8 cellular contexts compared by ENCODE assay signal in the genomic region with DNA sequence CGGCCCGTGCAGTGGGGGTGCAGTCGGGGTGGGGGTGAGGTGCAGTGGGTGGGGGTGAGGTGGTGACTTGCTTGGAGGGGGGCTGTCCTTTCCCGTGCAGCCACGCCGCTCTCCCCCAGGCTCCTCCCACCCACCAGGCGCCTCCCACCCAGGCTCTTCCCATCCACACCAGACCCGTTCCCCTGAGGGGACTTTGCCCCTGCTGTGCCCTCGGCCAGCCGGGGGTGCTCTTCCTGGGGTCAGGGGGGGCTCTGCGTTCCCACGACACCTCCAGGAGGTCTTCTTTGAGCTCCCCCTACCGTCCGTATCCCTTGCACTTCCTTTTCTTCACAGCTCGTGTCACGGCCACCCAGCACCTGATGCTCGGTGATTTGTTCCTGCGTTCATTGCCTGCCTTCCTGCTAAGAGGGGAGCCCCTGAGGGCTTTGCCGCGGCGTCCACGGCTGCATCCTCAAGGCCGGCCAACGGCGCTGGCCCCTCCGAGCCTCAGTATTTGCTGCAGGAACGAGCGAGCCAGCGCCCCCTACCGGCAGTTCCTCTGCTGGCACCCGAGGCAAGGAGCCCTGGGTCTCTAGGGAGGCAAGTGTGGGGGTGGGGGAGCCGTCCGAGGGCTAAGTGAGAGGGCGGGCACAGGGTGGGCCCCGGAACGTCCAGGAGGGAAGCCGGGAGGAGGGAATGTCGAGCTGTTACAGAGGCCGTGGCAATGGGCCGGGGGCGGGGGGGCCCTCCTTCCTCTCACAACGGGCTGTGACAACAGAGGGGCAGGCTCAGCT. TPM values are rescaled to one million over a fixed set of nuclear protein-coding genes. Genes with fewer than 3 reads are reported as not detected.
A peak's percentile ranks its signal among the peaks of the same experiment; 100 is the strongest.
DNase-seq lines count a peak whose midpoint lies in the region; ATAC-seq, FAIRE-seq and TF ChIP-seq lines count a peak whose summit lies in the region.

No MANE protein-coding gene starts in this region.

- peak overlapping the region; percentile 38; the same call in 2 of the 3 replicates for H3K27ac ChIP-seq in K562 (ENCODE audit: extremely low read depth, low read depth, low read length)
- no peak overlapping the region for H3K27ac ChIP-seq in iPS-18a (ENCODE audit: low read length)
- H3K27ac ChIP-seq in skeletal muscle tissue (ENCODE audit: low read depth, low read length): no peak overlapping the region

- peak; percentile 95 for ATAC-seq in K562
- no peak for ATAC-seq in GM19455 (IDR thresholded peaks at IDR 0.05; ENCODE audit: unreplicated experiment)
- no peak for ATAC-seq in GM18909 (IDR thresholded peaks at IDR 0.05; ENCODE audit: poor library complexity, unreplicated experiment)

- H3K36me3 ChIP-seq in K562 (ENCODE audit: control insufficient read depth, insufficient read depth, low read length): no peaks in the 10 kb centered on the region
- no peaks in the 10 kb centered on the region for H3K36me3 ChIP-seq in iPS-18a (ENCODE audit: control insufficient read depth, low read depth, low read length)
- H3K36me3 ChIP-seq in skeletal muscle tissue (ENCODE audit: control insufficient read depth in 3 of 3, insufficient read depth in 3 of 3, low read length in 3 of 3): no peaks in the 10 kb centered on the region

- H3K4me1 ChIP-seq in K562 (replicated peaks in 1 of 2; ENCODE audit: control insufficient read depth in 2 of 2, insufficient read depth in 2 of 2, low read length in 2 of 2) (peaks cover 18 to 34% of the 10 kb centered on the region in 2 experiments), iPS-18a (ENCODE audit: control insufficient read depth, low read depth, low read length) (peaks cover 4% of the 10 kb centered on the region), skeletal muscle tissue (ENCODE audit: control insufficient read depth in 3 of 3, insufficient read depth in 3 of 3, low read length in 3 of 3) (peaks cover 0 to 5% (median 5%) of the 10 kb centered on the region in 3 donors)

- CTCF ChIA-PET in K562 (lab: Yijun Ruan, JAX; ENCODE audit: low intra/inter-chr PET ratio): interaction anchor here (0.6 to 1.1 kb wide), 6 partner anchors 8 to 303 kb away, joined by 3 to 5 read pairs (median 3); no protein-coding TSS in a partner anchor

- H3K9ac ChIP-seq in K562 (ENCODE audit: insufficient read depth in 1 of 2, low read depth in 2 of 2, low read length in 2 of 2) (peak overlapping the region; percentile 53 to 90), iPS-18a (ENCODE audit: low read length) (no peak overlapping the region), skeletal muscle tissue (ENCODE audit: low read depth in 1 of 3, low read length in 3 of 3) (peak overlapping the region in 1 of 3 donors; percentile 50)

- peak; percentile 89 for FAIRE-seq in K562 (lab: Jason Lieb, UNC)

- no peaks in the 10 kb centered on the region for H3K9me1 ChIP-seq in K562 (ENCODE audit: control insufficient read depth, insufficient read depth, low read length)

- TF ChIP-seq CTCF in K562 (IDR thresholded peaks at IDR 0.05 in 2 of 3, conservative IDR thresholded peaks at IDR 0.05 in 1 of 3; ENCODE audit: insufficient read depth in 2 of 3, low read depth in 1 of 3, low read length in 3 of 3): peak; percentile 82 to 98 (median 95)

- WGBS in K562 (ENCODE audit: insufficient coverage, low coverage, missing lambda C conversion rate): 0% methylated on average over 30 of the region's 42 CpGs

- in situ Hi-C loops in K562 (cut with MboI): no loop called here

- H4K20me1 ChIP-seq in K562 (replicated peaks; ENCODE audit: control insufficient read depth, insufficient read depth, low read length): peaks cover 8% of the 10 kb centered on the region

- TF ChIP-seq POLR2A in K562 (conservative IDR thresholded peaks at IDR 0.05): no peak; the same call in 1 of the 2 replicates

- H3K4me2 ChIP-seq in K562 (ENCODE audit: insufficient read depth, low read length): peak overlapping the region; percentile 89

- TF ChIP-seq RAD21 in K562 (CRISPR knock-in tag; conservative IDR thresholded peaks at IDR 0.05 in 1 of 2, IDR thresholded peaks at IDR 0.05 in 1 of 2): peak; percentile 19 to 57; a peak in 2 of 4 replicates

- no peak for TF ChIP-seq EP300 in K562 (IDR thresholded peaks at IDR 0.05; ENCODE audit: low read length)

- H3K4me3 ChIP-seq in K562 (peak overlapping the region; percentile 54), iPS-18a (ENCODE audit: low read length) (peak overlapping the region; percentile 75), skeletal muscle tissue (ENCODE audit: low read length in 3 of 3) (peak overlapping the region; percentile 63 to 69 (median 65))

- DNase-seq in GDM1 (lab: John Stamatoyannopoulos, UW) (peak; percentile 58), MV-4-11 (lab: John Stamatoyannopoulos, UW) (peak; percentile 68), UCSD-AML1 (lab: John Stamatoyannopoulos, UW; ENCODE audit: unreplicated experiment) (peak; percentile 81), K562 (ENCODE audit: extremely low read depth in 1 of 4, low spot score in 3 of 4) (peak; percentile 91 to 93 (median 92))

- BruUV-seq in K562 (replicated peaks; lab: Mats Ljungman, UMichigan): no TSS peak

- H3K27me3 ChIP-seq in K562 (ENCODE audit: control insufficient read depth in 2 of 2, insufficient read depth in 2 of 2, low read length in 2 of 2) (peaks cover 0 to 13% of the 10 kb centered on the region in 2 experiments; a peak in 2 of 5 replicates), iPS-18a (ENCODE audit: control insufficient read depth, insufficient read depth, low read length) (peaks cover 23% of the 10 kb centered on the region), skeletal muscle tissue (ENCODE audit: control insufficient read depth in 3 of 3, insufficient read depth in 3 of 3, low read length in 3 of 3) (peaks cover 56 to 71% (median 65%) of the 10 kb centered on the region in 3 donors)

- H3K79me2 ChIP-seq in K562 (ENCODE audit: control insufficient read depth, insufficient read depth, low read length): no peaks in the 10 kb centered on the region

- intact Hi-C loops in K562 (cut with micrococcal nuclease): loop anchor here (1.0 kb wide), 1 partner anchor 19 kb away; no protein-coding TSS in a partner anchor

- POLR2A ChIA-PET in K562 (lab: Yijun Ruan, JAX): interaction anchor here (0.6 to 1.6 kb wide), 4 partner anchors 16 to 321 kb away, joined by 3 to 6 read pairs (median 4); no protein-coding TSS in a partner anchor

- no peaks in the 10 kb centered on the region for H3K9me3 ChIP-seq in K562 (replicated peaks; ENCODE audit: control insufficient read depth, insufficient read depth, low read depth, low read length)
- H3K9me3 ChIP-seq in iPS-18a (ENCODE audit: control insufficient read depth, low read depth, low read length): no peaks in the 10 kb centered on the region
- H3K9me3 ChIP-seq in skeletal muscle tissue (ENCODE audit: control insufficient read depth in 3 of 3, low read length in 3 of 3): no peaks in the 10 kb centered on the region

- H2AFZ ChIP-seq in K562 (ENCODE audit: low read depth, low read length): peak overlapping the region; percentile 98

RNA-seq across cellular contexts. Expression of a gene that starts 11.8 kb away (rescaled TPM):
- total RNA-seq in K562 (2011; cell fraction: chromatin; rRNA removed; ENCODE audit: low replicate concordance): 1.8 and 10.9 TPM in 2 replicates
- total RNA-seq in K562 (2011; cell fraction: nucleolus; rRNA removed): 7.1 and 16.3 TPM in 2 replicates
- total RNA-seq in K562 (2011; cell fraction: nucleoplasm; rRNA removed): 5.1 and 6.8 TPM in 2 replicates
- total RNA-seq in K562 (2014; rRNA removed) (2.9 TPM in 2 replicates), K562 (2014; rRNA removed; fragmentation: Illumina TruSeq; extraction: Trizol) (0.10 and 0.18 TPM in 2 replicates), K562 (2015; rRNA removed; fragmentation: Illumina TruSeq; extraction: Trizol) (1.1 TPM in 2 replicates), K562 (2021) (9.5 and 9.6 TPM in 2 replicates), skeletal muscle tissue (5.2 TPM)
- polyA plus RNA-seq in K562 (2011; rRNA removed) (3.0 and 4.0 TPM in 2 replicates), K562 (2014; fragmentation: Illumina TruSeq; extraction: Trizol) (0.21 and 2.7 TPM in 2 replicates), K562 (2014; fragmentation: Nextera tagmentation; extraction: Ambion mirVana) (not detected), K562 (2014; rRNA removed) (2.0 and 3.1 TPM in 2 replicates)
- 3.9 and 17.2 TPM in 2 replicates for polyA plus RNA-seq in K562 (2011; cell fraction: cytosol; rRNA removed)
- 2.5 and 6.6 TPM in 2 replicates for polyA plus RNA-seq in K562 (2011; cell fraction: nucleus; rRNA removed)
- 4.6 and 8.7 TPM in 2 replicates for polyA plus RNA-seq in K562 (2012)
- polyA minus RNA-seq in K562 (2011; rRNA and poly(A)+ RNA removed): 1.5 and 2.8 TPM in 2 replicates
- polyA minus RNA-seq in K562 (2011; cell fraction: cytosol; rRNA and poly(A)+ RNA removed): 15.2 and 16.2 TPM in 2 replicates
- polyA minus RNA-seq in K562 (2011; cell fraction: nucleus; rRNA and poly(A)+ RNA removed): 1.9 and 2.2 TPM in 2 replicates

RNA-seq across cellular contexts. Expression of a gene that starts 42.7 kb away (rescaled TPM):
- not detected in 2 replicates for total RNA-seq in K562 (2011; cell fraction: chromatin; rRNA removed; ENCODE audit: low replicate concordance)
- total RNA-seq in K562 (2011; cell fraction: nucleolus; rRNA removed): not detected in 2 replicates
- not detected in 2 replicates for total RNA-seq in K562 (2011; cell fraction: nucleoplasm; rRNA removed)
- total RNA-seq in K562 (2014; rRNA removed) (not detected in 2 replicates), K562 (2014; rRNA removed; fragmentation: Illumina TruSeq; extraction: Trizol) (not detected in 2 replicates), K562 (2015; rRNA removed; fragmentation: Illumina TruSeq; extraction: Trizol) (not detected in 2 replicates), K562 (2021) (not detected in 2 replicates), skeletal muscle tissue (not detected)
- polyA plus RNA-seq in K562 (2011; rRNA removed) (not detected in 2 replicates), K562 (2014; fragmentation: Illumina TruSeq; extraction: Trizol) (not detected in 2 replicates), K562 (2014; fragmentation: Nextera tagmentation; extraction: Ambion mirVana) (not detected), K562 (2014; rRNA removed) (not detected in 2 replicates)
- not detected in 2 replicates for polyA plus RNA-seq in K562 (2011; cell fraction: cytosol; rRNA removed)
- polyA plus RNA-seq in K562 (2011; cell fraction: nucleus; rRNA removed): not detected in 2 replicates
- 0.39 and 0.40 TPM in 2 replicates for polyA plus RNA-seq in K562 (2012)
- polyA minus RNA-seq in K562 (2011; rRNA and poly(A)+ RNA removed): not detected in 2 replicates
- polyA minus RNA-seq in K562 (2011; cell fraction: cytosol; rRNA and poly(A)+ RNA removed): not detected in 2 replicates
- not detected in 2 replicates for polyA minus RNA-seq in K562 (2011; cell fraction: nucleus; rRNA and poly(A)+ RNA removed)

RNA-seq across cellular contexts. Expression of a gene that starts 45.4 kb away (rescaled TPM):
- total RNA-seq in K562 (2011; cell fraction: chromatin; rRNA removed; ENCODE audit: low replicate concordance): 2.5 TPM in 1 of 2 replicates, not detected in the other
- total RNA-seq in K562 (2011; cell fraction: nucleolus; rRNA removed): 1.2 and 1.8 TPM in 2 replicates
- 3.2 and 4.7 TPM in 2 replicates for total RNA-seq in K562 (2011; cell fraction: nucleoplasm; rRNA removed)
- total RNA-seq in K562 (2014; rRNA removed) (12.0 and 15.5 TPM in 2 replicates), K562 (2014; rRNA removed; fragmentation: Illumina TruSeq; extraction: Trizol) (0.55 and 0.61 TPM in 2 replicates), K562 (2015; rRNA removed; fragmentation: Illumina TruSeq; extraction: Trizol) (3.1 and 4.5 TPM in 2 replicates), K562 (2021) (13.6 and 17.8 TPM in 2 replicates), skeletal muscle tissue (13.0 TPM)
- polyA plus RNA-seq in K562 (2011; rRNA removed) (3.3 and 3.8 TPM in 2 replicates), K562 (2014; fragmentation: Illumina TruSeq; extraction: Trizol) (1.3 and 3.3 TPM in 2 replicates), K562 (2014; fragmentation: Nextera tagmentation; extraction: Ambion mirVana) (under 1 TPM; 0.06 to 0.95 TPM), K562 (2014; rRNA removed) (12.5 and 14.4 TPM in 2 replicates)
- polyA plus RNA-seq in K562 (2011; cell fraction: cytosol; rRNA removed): 7.6 and 42.8 TPM in 2 replicates
- polyA plus RNA-seq in K562 (2011; cell fraction: nucleus; rRNA removed): 3.9 and 12.6 TPM in 2 replicates
- polyA plus RNA-seq in K562 (2012): 10.4 and 14.8 TPM in 2 replicates
- polyA minus RNA-seq in K562 (2011; rRNA and poly(A)+ RNA removed): 0.32 and 0.66 TPM in 2 replicates
- polyA minus RNA-seq in K562 (2011; cell fraction: cytosol; rRNA and poly(A)+ RNA removed): 4.2 and 5.2 TPM in 2 replicates
- polyA minus RNA-seq in K562 (2011; cell fraction: nucleus; rRNA and poly(A)+ RNA removed): 1.8 and 3.6 TPM in 2 replicates
